ENCODE assay signal across 28 cellular contexts in genomic region chr12:63864456-63864709, GRCh38.
"Had no signal": no experiment of that assay in that cellular context is flagged by ENCODE, and none has a peak within 500 bp of the region (broad histone marks: within the 10 kb centered on the region; RNA-seq: fewer than 3 reads in every experiment).

No MANE protein-coding gene starts in this region.

- H3K27ac Mint-ChIP-seq: effector memory CD8-positive, alpha-beta T cell; naive thymus-derived CD4-positive, alpha-beta T cell; nephron progenitor cell; stimulated activated naive B cell treated with anti-CD40 and anti-IgM and Interleukin-4, amounts not matched to agents 10 μg/mL and 1 μg/mL and 100 μg/mL, for 72 hours; stimulated activated naive CD8-positive, alpha-beta T cell treated with anti-CD3 and anti-CD28 coated beads, Interleukin-15, amount 100 ng/mL, for 72 hours had no signal

- H3K4me1 Mint-ChIP-seq: naive thymus-derived CD4-positive, alpha-beta T cell; stimulated activated naive B cell treated with anti-CD40 and anti-IgM and Interleukin-4, amounts not matched to agents 10 μg/mL and 1 μg/mL and 100 μg/mL, for 72 hours; stimulated activated naive CD8-positive, alpha-beta T cell treated with anti-CD3 and anti-CD28 coated beads, Interleukin-15, amount 100 ng/mL, for 72 hours had no signal

- H3K27me3 ChIP-seq: esophagus squamous epithelium, heart right ventricle, left lung, ovary, sigmoid colon, suprapubic skin, vagina had no signal

- H3K36me3 ChIP-seq: esophagus squamous epithelium, heart right ventricle, left lung, ovary, sigmoid colon, suprapubic skin, vagina had no signal

- H3K27ac ChIP-seq: esophagus squamous epithelium, heart right ventricle, left lung, ovary, psoas muscle, sigmoid colon, skin epidermis, suprapubic skin, vagina had no signal

- H3K4me1 ChIP-seq: left lung had no signal

- DNase-seq: cortex of kidney; effector memory CD8-positive, alpha-beta T cell; erythroblast; esophagus squamous epithelium; foreskin melanocyte; glutamatergic neuron; heart right ventricle; hippocampal formation; left cardiac atrium; left lung; mesendoderm; midbrain; naive thymus-derived CD4-positive, alpha-beta T cell; nephron progenitor cell; nucleus accumbens; ovary; posterior cingulate gyrus; psoas muscle; right cardiac atrium; sigmoid colon; stimulated activated CD4-positive, alpha-beta T cell treated with anti-CD3 and anti-CD28 coated beads, Interleukin-15, amount 100 ng/mL, for 24 hours; stimulated activated CD4-positive, alpha-beta T cell treated with anti-CD3 and anti-CD28 coated beads, Interleukin-2, amount 100 ng/mL, for 48 hours; stimulated activated naive B cell treated with anti-CD40 and anti-IgM and Interleukin-4, amounts not matched to agents 10 μg/mL and 1 μg/mL and 100 μg/mL, for 72 hours; stimulated activated naive CD8-positive, alpha-beta T cell treated with anti-CD3 and anti-CD28 coated beads, Interleukin-15, amount 100 ng/mL, for 72 hours; trophoblast cell had no signal

- H3K27me3 Mint-ChIP-seq: stimulated activated naive CD8-positive, alpha-beta T cell treated with anti-CD3 and anti-CD28 coated beads, Interleukin-15, amount 100 ng/mL, for 72 hours had no signal

- H3K9me3 Mint-ChIP-seq: effector memory CD8-positive, alpha-beta T cell; naive thymus-derived CD4-positive, alpha-beta T cell; nephron progenitor cell; stimulated activated naive B cell treated with anti-CD40 and anti-IgM and Interleukin-4, amounts not matched to agents 10 μg/mL and 1 μg/mL and 100 μg/mL, for 72 hours; stimulated activated naive CD8-positive, alpha-beta T cell treated with anti-CD3 and anti-CD28 coated beads, Interleukin-15, amount 100 ng/mL, for 72 hours had no signal

- H3K9me3 ChIP-seq: esophagus squamous epithelium, heart right ventricle, left lung, ovary, psoas muscle, sigmoid colon, suprapubic skin, vagina had no signal

- H3K36me3 Mint-ChIP-seq: naive thymus-derived CD4-positive, alpha-beta T cell; stimulated activated naive B cell treated with anti-CD40 and anti-IgM and Interleukin-4, amounts not matched to agents 10 μg/mL and 1 μg/mL and 100 μg/mL, for 72 hours had no signal

- H3K4me3 Mint-ChIP-seq: effector memory CD8-positive, alpha-beta T cell; naive thymus-derived CD4-positive, alpha-beta T cell; nephron progenitor cell; stimulated activated naive B cell treated with anti-CD40 and anti-IgM and Interleukin-4, amounts not matched to agents 10 μg/mL and 1 μg/mL and 100 μg/mL, for 72 hours; stimulated activated naive CD8-positive, alpha-beta T cell treated with anti-CD3 and anti-CD28 coated beads, Interleukin-15, amount 100 ng/mL, for 72 hours had no signal

- ATAC-seq: effector memory CD8-positive, alpha-beta T cell; heart right ventricle; left cardiac atrium; left lung; naive thymus-derived CD4-positive, alpha-beta T cell; psoas muscle; right cardiac atrium; stimulated activated naive B cell treated with anti-CD40 and anti-IgM and Interleukin-4, amounts not matched to agents 10 μg/mL and 1 μg/mL and 100 μg/mL, for 72 hours; stimulated activated naive CD8-positive, alpha-beta T cell treated with anti-CD3 and anti-CD28 coated beads, Interleukin-15, amount 100 ng/mL, for 72 hours had no signal

- H3K4me3 ChIP-seq: esophagus squamous epithelium, heart right ventricle, left lung, ovary, psoas muscle, sigmoid colon, skin epidermis, suprapubic skin, vagina had no signal
